1 cellular context compared by ENCODE assay signal in the genomic region with DNA sequence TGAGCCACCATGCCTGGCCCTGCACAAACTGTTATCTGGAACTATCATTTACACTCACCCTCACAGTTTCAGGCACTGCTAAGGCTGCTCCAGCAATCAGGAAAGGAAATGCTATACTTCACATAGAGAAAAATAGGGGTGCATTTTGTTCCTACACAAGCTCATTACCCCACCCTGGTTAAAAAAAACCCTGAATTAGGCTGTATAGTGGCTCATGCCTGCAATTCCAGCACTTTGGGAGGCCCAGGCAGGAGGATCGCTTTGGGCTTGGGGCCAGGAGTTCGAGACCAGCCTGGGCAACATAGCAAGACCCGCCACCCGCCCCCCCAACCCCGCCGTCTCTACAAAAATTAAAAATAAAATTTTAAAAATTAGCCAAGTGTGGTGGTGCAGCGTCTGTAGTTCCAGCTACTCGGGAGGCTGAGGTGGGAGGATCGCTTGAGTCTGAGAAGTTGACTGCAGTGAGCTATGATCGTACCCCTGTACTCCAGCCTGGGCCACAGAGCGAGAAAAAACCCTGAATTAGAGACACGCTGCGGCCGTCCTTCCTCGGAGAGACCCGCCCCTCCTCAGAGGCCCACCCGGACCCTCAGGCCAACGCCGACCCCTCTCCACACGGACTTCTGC.
TF ChIP-seq lines count a peak whose summit lies in the region.

No MANE protein-coding gene starts in this region.

TF ChIP-seq in liver, 16 proteins besides CTCF, POLR2A, EP300 and RAD21 (continued from another document):
- TF ChIP-seq, protein P1, sequence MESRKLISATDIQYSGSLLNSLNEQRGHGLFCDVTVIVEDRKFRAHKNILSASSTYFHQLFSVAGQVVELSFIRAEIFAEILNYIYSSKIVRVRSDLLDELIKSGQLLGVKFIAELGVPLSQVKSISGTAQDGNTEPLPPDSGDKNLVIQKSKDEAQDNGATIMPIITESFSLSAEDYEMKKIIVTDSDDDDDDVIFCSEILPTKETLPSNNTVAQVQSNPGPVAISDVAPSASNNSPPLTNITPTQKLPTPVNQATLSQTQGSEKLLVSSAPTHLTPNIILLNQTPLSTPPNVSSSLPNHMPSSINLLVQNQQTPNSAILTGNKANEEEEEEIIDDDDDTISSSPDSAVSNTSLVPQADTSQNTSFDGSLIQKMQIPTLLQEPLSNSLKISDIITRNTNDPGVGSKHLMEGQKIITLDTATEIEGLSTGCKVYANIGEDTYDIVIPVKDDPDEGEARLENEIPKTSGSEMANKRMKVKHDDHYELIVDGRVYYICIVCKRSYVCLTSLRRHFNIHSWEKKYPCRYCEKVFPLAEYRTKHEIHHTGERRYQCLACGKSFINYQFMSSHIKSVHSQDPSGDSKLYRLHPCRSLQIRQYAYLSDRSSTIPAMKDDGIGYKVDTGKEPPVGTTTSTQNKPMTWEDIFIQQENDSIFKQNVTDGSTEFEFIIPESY (IDR thresholded peaks at IDR 0.05): no peak
